ENCODE assay signal across 8 cellular contexts in the genomic region with DNA sequence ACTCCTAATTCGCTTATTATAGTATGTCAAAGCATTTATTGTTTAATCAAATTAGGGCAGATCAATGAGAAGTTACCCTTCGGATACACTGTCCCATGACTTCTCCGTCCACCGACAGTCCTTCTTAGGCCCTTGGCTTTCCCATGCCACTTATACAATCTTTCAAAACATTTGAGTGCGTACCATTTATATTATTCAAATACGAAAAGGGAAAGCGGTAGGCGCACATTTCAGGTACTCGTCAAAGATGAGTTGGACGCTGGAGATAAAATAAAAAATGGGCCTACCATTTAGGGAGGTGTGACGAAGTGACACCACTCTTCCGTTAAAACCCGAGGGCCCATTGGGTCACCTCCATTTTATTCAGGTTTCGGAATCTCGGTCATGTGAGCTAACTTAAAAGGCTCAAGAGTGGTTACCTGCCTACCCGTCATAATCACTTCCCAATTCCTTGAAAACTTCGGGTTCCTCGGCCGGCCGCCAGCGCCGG. TPM values are rescaled to one million over a fixed set of nuclear protein-coding genes. Genes with fewer than 3 reads are reported as not detected.
DNase-seq lines count a peak whose midpoint lies in the region; ATAC-seq, FAIRE-seq and TF ChIP-seq lines count a peak whose summit lies in the region.

No MANE protein-coding gene starts in this region.

- FAIRE-seq in H54 (lab: Jason Lieb, UNC) = no peak

- intact Hi-C loops in psoas muscle (cut with DNase I) = loop anchor here (2.0 kb wide), 1 partner anchor 34 kb away; a partner anchor contains a TSS

- no peak for TF ChIP-seq CTCF in GM12864 (IDR thresholded peaks at IDR 0.05; ENCODE audit: low read depth, low read length, missing control alignments)
- no peak for TF ChIP-seq CTCF in HEK293 (tag by site-specific recombination; IDR thresholded peaks at IDR 0.05)
- no peak for TF ChIP-seq CTCF in Peyer's patch (IDR thresholded peaks at IDR 0.05)
- no peak for TF ChIP-seq CTCF in fibroblast of pulmonary artery (IDR thresholded peaks at IDR 0.05; ENCODE audit: low read length, missing control alignments)
- TF ChIP-seq CTCF in psoas muscle (IDR thresholded peaks at IDR 0.05) = no peak

- H3K27ac ChIP-seq in HEK293 (ENCODE audit: extremely low read depth, low read depth, low read length) (peak overlapping the region; percentile 77), Peyer's patch (peak overlapping the region; percentile 93 to 99 (median 96)), psoas muscle (peak overlapping the region; percentile 93)

- no peak for DNase-seq in GM12864 (ENCODE audit: low read depth)
- no peak for DNase-seq in Peyer's patch
- DNase-seq in fibroblast of pulmonary artery (ENCODE audit: low read depth) = peak; percentile 4
- DNase-seq in psoas muscle = no peak
- no peak for DNase-seq in H54 (ENCODE audit: insufficient read length, low spot score)
- DNase-seq in GM19240 (ENCODE audit: insufficient read length, low spot score) = no peak

- H3K9me3 ChIP-seq in HEK293 (ENCODE audit: control insufficient read depth, insufficient read depth, low read depth, low read length) (no peaks in the 10 kb centered on the region), Peyer's patch (no peaks in the 10 kb centered on the region), psoas muscle (no peaks in the 10 kb centered on the region)

- TF ChIP-seq POLR2A in Peyer's patch (IDR thresholded peaks at IDR 0.05) (no peak), H54 (IDR thresholded peaks at IDR 0.05; ENCODE audit: low read depth, low read length) (no peak)

- H3K36me3 ChIP-seq in HEK293 (ENCODE audit: control insufficient read depth in 2 of 2, insufficient read depth in 1 of 2, low read length in 2 of 2) (no peaks in the 10 kb centered on the region), Peyer's patch (no peaks in the 10 kb centered on the region), psoas muscle (ENCODE audit: insufficient read depth in 1 of 2, low read depth in 1 of 2) (no peaks in the 10 kb centered on the region)

- H3K27me3 ChIP-seq in Peyer's patch (no peaks in the 10 kb centered on the region), psoas muscle (ENCODE audit: insufficient read depth in 3 of 3, low read length in 2 of 3) (no peaks in the 10 kb centered on the region)

- CTCF ChIA-PET in HEK293 (lab: Yijun Ruan, JAX) = interaction anchor here (0.6 to 0.7 kb wide), 2 partner anchors 208 to 314 kb away, joined by 3 to 4 read pairs; no protein-coding TSS in a partner anchor

- ATAC-seq in psoas muscle = peak; percentile 63 to 73 (median 65)
- ATAC-seq in HG02970 (IDR thresholded peaks at IDR 0.05; ENCODE audit: low FRiP score, unreplicated experiment) = no peak

- POLR2A ChIA-PET in HEK293 (lab: Yijun Ruan, JAX) = interaction anchor here (0.5 to 2.0 kb wide), 8 partner anchors 9 to 800 kb away, joined by 3 to 19 read pairs (median 4); a partner anchor contains a TSS

- H3K4me1 ChIP-seq in HEK293 (ENCODE audit: control insufficient read depth, insufficient read depth, low read length) = 0 out of 2 replicates have a peak, but pooled peaks cover 3% of the 10 kb centered on the region
- peaks cover 0 to 15% (median 1%) of the 10 kb centered on the region in 4 donors for H3K4me1 ChIP-seq in Peyer's patch
- peaks cover 12% of the 10 kb centered on the region for H3K4me1 ChIP-seq in psoas muscle

- WGBS in psoas muscle, 3 donors = 23 to 25% (median 24%) methylated on average over 22 of the region's 22 CpGs

- H3K4me3 ChIP-seq in GM12864 (ENCODE audit: low read depth, low read length) (peak overlapping the region; percentile 82), HEK293 (ENCODE audit: low read depth, low read length) (peak overlapping the region; percentile 85), Peyer's patch (peak overlapping the region; percentile 65 to 79 (median 72)), fibroblast of pulmonary artery (replicated peaks; ENCODE audit: low read depth, low read length) (peak overlapping the region; percentile 92), psoas muscle (peak overlapping the region; percentile 89)

TF ChIP-seq in HEK293, 187 proteins besides CTCF, POLR2A, EP300 and RAD21 (continues in another document):
- TF ChIP-seq ZNF501 (tag by site-specific recombination; IDR thresholded peaks at IDR 0.05) = no peak
- TF ChIP-seq, protein P1, sequence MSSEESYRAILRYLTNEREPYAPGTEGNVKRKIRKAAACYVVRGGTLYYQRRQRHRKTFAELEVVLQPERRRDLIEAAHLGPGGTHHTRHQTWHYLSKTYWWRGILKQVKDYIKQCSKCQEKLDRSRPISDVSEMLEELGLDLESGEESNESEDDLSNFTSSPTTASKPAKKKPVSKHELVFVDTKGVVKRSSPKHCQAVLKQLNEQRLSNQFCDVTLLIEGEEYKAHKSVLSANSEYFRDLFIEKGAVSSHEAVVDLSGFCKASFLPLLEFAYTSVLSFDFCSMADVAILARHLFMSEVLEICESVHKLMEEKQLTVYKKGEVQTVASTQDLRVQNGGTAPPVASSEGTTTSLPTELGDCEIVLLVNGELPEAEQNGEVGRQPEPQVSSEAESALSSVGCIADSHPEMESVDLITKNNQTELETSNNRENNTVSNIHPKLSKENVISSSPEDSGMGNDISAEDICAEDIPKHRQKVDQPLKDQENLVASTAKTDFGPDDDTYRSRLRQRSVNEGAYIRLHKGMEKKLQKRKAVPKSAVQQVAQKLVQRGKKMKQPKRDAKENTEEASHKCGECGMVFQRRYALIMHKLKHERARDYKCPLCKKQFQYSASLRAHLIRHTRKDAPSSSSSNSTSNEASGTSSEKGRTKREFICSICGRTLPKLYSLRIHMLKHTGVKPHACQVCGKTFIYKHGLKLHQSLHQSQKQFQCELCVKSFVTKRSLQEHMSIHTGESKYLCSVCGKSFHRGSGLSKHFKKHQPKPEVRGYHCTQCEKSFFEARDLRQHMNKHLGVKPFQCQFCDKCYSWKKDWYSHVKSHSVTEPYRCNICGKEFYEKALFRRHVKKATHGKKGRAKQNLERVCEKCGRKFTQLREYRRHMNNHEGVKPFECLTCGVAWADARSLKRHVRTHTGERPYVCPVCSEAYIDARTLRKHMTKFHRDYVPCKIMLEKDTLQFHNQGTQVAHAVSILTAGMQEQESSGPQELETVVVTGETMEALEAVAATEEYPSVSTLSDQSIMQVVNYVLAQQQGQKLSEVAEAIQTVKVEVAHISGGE (tag by site-specific recombination; conservative IDR thresholded peaks at IDR 0.05; ENCODE audit: low read depth) = peak; percentile 85
- TF ChIP-seq ZBTB21 (tag by site-specific recombination; IDR thresholded peaks at IDR 0.05) = peak; percentile 58; the same call in 1 of the 2 replicates
- TF ChIP-seq, protein P2, sequence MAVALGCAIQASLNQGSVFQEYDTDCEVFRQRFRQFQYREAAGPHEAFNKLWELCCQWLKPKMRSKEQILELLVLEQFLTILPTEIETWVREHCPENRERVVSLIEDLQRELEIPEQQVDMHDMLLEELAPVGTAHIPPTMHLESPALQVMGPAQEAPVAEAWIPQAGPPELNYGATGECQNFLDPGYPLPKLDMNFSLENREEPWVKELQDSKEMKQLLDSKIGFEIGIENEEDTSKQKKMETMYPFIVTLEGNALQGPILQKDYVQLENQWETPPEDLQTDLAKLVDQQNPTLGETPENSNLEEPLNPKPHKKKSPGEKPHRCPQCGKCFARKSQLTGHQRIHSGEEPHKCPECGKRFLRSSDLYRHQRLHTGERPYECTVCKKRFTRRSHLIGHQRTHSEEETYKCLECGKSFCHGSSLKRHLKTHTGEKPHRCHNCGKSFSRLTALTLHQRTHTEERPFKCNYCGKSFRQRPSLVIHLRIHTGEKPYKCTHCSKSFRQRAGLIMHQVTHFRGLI (tag by site-specific recombination; IDR thresholded peaks at IDR 0.05) = peak; percentile 10; the same call in 1 of the 2 replicates
- TF ChIP-seq, protein P3, sequence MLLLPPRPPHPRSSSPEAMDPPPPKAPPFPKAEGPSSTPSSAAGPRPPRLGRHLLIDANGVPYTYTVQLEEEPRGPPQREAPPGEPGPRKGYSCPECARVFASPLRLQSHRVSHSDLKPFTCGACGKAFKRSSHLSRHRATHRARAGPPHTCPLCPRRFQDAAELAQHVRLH (tag by site-specific recombination; IDR thresholded peaks at IDR 0.05) = no peak
- peak; percentile 80 for TF ChIP-seq IKZF3 (tag by site-specific recombination; IDR thresholded peaks at IDR 0.05)
- TF ChIP-seq, protein P4, sequence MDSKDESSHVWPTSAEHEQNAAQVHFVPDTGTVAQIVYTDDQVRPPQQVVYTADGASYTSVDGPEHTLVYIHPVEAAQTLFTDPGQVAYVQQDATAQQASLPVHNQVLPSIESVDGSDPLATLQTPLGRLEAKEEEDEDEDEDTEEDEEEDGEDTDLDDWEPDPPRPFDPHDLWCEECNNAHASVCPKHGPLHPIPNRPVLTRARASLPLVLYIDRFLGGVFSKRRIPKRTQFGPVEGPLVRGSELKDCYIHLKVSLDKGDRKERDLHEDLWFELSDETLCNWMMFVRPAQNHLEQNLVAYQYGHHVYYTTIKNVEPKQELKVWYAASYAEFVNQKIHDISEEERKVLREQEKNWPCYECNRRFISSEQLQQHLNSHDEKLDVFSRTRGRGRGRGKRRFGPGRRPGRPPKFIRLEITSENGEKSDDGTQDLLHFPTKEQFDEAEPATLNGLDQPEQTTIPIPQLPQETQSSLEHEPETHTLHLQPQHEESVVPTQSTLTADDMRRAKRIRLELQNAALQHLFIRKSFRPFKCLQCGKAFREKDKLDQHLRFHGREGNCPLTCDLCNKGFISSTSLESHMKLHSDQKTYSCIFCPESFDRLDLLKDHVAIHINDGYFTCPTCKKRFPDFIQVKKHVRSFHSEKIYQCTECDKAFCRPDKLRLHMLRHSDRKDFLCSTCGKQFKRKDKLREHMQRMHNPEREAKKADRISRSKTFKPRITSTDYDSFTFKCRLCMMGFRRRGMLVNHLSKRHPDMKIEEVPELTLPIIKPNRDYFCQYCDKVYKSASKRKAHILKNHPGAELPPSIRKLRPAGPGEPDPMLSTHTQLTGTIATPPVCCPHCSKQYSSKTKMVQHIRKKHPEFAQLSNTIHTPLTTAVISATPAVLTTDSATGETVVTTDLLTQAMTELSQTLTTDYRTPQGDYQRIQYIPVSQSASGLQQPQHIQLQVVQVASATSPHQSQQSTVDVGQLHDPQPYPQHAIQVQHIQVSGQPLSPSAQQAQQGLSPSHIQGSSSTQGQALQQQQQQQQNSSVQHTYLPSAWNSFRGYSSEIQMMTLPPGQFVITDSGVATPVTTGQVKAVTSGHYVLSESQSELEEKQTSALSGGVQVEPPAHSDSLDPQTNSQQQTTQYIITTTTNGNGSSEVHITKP (tag by site-specific recombination; IDR thresholded peaks at IDR 0.05) = peak; percentile 96

RNA-seq across cellular contexts. Expression of a gene that starts 0.5 kb away (rescaled TPM):
- total RNA-seq in Peyer's patch (10 to 100 TPM in 1 of 4 donors, 1 to 10 TPM in 3; 6.0 to 15.1 (median 8.1) TPM), psoas muscle (10 to 100 TPM in 1 of 4 donors, 1 to 10 TPM in 3; 5.4 to 10.4 (median 6.6) TPM)
- 1 to 10 TPM; 2.4 to 3.3 (median 2.5) TPM for polyA plus RNA-seq in psoas muscle

RNA-seq across cellular contexts. Expression of a gene that starts 33.5 kb away (rescaled TPM):
- total RNA-seq in Peyer's patch (100 to 1,000 TPM in 1 of 4 donors, 10 to 100 TPM in 3; 71.0 to 110 (median 96.8) TPM), psoas muscle (100 to 1,000 TPM; 165 to 204 (median 171) TPM)
- polyA plus RNA-seq in psoas muscle = 100 to 1,000 TPM; 231 to 348 (median 237) TPM
